32 cellular contexts compared by ENCODE assay signal in genomic region chr17:77742579-77742978, GRCh38.
"Had no signal": no experiment of that assay in that cellular context is flagged by ENCODE, and none has a peak within 500 bp of the region (broad histone marks: within the 10 kb centered on the region; RNA-seq: fewer than 3 reads in every experiment).

No MANE protein-coding gene starts in this region.

- H3K4me1 ChIP-seq: right lobe of liver had no signal

- DNase-seq: activated CD4-positive, alpha-beta memory T cell treated with anti-CD3 and anti-CD28 coated beads for 36 hours; activated CD4-positive, alpha-beta T cell treated with anti-CD3 and anti-CD28 coated beads, Interleukin-2, amount 10 ng/mL, durations not matched to agents 24 days and 14 days; activated CD4-positive, CD25-positive, alpha-beta regulatory T cell treated with anti-CD3 and anti-CD28 coated beads, Interleukin-2, amount 50 U/mL, for 72 hours; activated CD8-positive, alpha-beta memory T cell treated with anti-CD3 and anti-CD28 coated beads, Interleukin-2, amount 50 U/mL, for 4 hours; activated effector memory CD4-positive, alpha-beta T cell treated with anti-CD3 and anti-CD28 coated beads, Interleukin-2, amount 50 U/mL, for 16 hours; activated naive CD4-positive, alpha-beta T cell treated with anti-CD3 and anti-CD28 coated beads for 36 hours; activated T-cell treated with anti-CD3 and anti-CD28 coated beads, Interleukin-2, amount 50 U/mL, for 1 hour; amniotic stem cell; brain microvascular endothelial cell; effector memory CD8-positive, alpha-beta T cell; immature natural killer cell; kidney; mucosa of descending colon; stimulated activated CD4-positive, alpha-beta T cell treated with anti-CD3 and anti-CD28 coated beads, Interleukin-4, amount 100 ng/mL, for 4 hours; stimulated activated CD8-positive, alpha-beta memory T cell treated with anti-CD3 and anti-CD28 coated beads, Interleukin-4, amount 100 ng/mL, for 48 hours; stomach; T-helper 17 cell; T1000; WERI-Rb-1 had no signal

- ATAC-seq: effector memory CD8-positive, alpha-beta T cell; gastroesophageal sphincter; left colon; mucosa of descending colon; natural killer cell treated with Interleukin-12 subunit alpha and Interleukin-12 subunit beta and Interleukin-15 and Interleukin-18, amount 100 ng/mL, for 72 hours; right lobe of liver; stimulated activated memory B cell treated with anti-CD40 and anti-IgM and Interleukin-4, amounts not matched to agents 10 μg/mL and 1 μg/mL and 100 μg/mL, for 72 hours; T-helper 17 cell had no signal

- H3K27me3 ChIP-seq: brain microvascular endothelial cell, dorsolateral prefrontal cortex, gastroesophageal sphincter, hepatocyte, neutrophil, right lobe of liver, stomach, tibial artery had no signal

- H3K4me3 ChIP-seq: coronary artery, dorsolateral prefrontal cortex, gastroesophageal sphincter, hepatocyte, mucosa of descending colon, right lobe of liver, skin epidermis, stomach, tibial artery had no signal

- H3K4me1 Mint-ChIP-seq: activated CD4-positive, alpha-beta T cell treated with anti-CD3 and anti-CD28 coated beads, Interleukin-2, amount 10 ng/mL, durations not matched to agents 24 days and 14 days; immature natural killer cell; stimulated activated memory B cell treated with anti-CD40 and anti-IgM and Interleukin-4, amounts not matched to agents 10 μg/mL and 1 μg/mL and 100 μg/mL, for 72 hours had no signal

- H3K9me3 Mint-ChIP-seq: activated naive CD4-positive, alpha-beta T cell treated with anti-CD3 and anti-CD28 coated beads for 36 hours; activated T-helper 1 cell treated with anti-CD3 and anti-CD28 coated beads, Interleukin-12 subunit alpha, Interleukin-12 subunit beta, Interleukin-2, Interleukin-4 antibody, amounts not matched to agents 30 ng/mL and 10 ng/mL and 1 ng/mL, durations not matched to agents 14 hours and 24 hours and 36 hours; effector memory CD8-positive, alpha-beta T cell; immature natural killer cell; natural killer cell treated with Interleukin-12 subunit alpha and Interleukin-12 subunit beta and Interleukin-15 and Interleukin-18, amount 100 ng/mL, for 72 hours had no signal

- H3K36me3 Mint-ChIP-seq: activated CD4-positive, alpha-beta memory T cell treated with anti-CD3 and anti-CD28 coated beads for 36 hours; immature natural killer cell; natural killer cell treated with Interleukin-12 subunit alpha and Interleukin-12 subunit beta and Interleukin-15 and Interleukin-18, amount 100 ng/mL, for 72 hours; stimulated activated memory B cell treated with anti-CD40 and anti-IgM and Interleukin-4, amounts not matched to agents 10 μg/mL and 1 μg/mL and 100 μg/mL, for 72 hours had no signal

- H3K9me3 ChIP-seq: gastroesophageal sphincter, neutrophil, right lobe of liver, tibial artery had no signal

- H3K27ac Mint-ChIP-seq: activated CD4-positive, alpha-beta memory T cell treated with anti-CD3 and anti-CD28 coated beads for 36 hours; activated CD4-positive, alpha-beta T cell treated with anti-CD3 and anti-CD28 coated beads, Interleukin-2, amount 10 ng/mL, durations not matched to agents 24 days and 14 days; activated naive CD4-positive, alpha-beta T cell treated with anti-CD3 and anti-CD28 coated beads for 36 hours; activated T-helper 1 cell treated with anti-CD3 and anti-CD28 coated beads, Interleukin-12 subunit alpha, Interleukin-12 subunit beta, Interleukin-2, Interleukin-4 antibody, amounts not matched to agents 30 ng/mL and 10 ng/mL and 1 ng/mL, durations not matched to agents 14 hours and 24 hours and 36 hours; effector memory CD8-positive, alpha-beta T cell; memory B cell; natural killer cell treated with Interleukin-12 subunit alpha and Interleukin-12 subunit beta and Interleukin-15 and Interleukin-18, amount 100 ng/mL, for 72 hours; stimulated activated memory B cell treated with anti-CD40 and anti-IgM and Interleukin-4, amounts not matched to agents 10 μg/mL and 1 μg/mL and 100 μg/mL, for 72 hours; T-helper 17 cell had no signal

- H3K4me2 ChIP-seq: hepatocyte had no signal

- H3K27ac ChIP-seq: brain microvascular endothelial cell, coronary artery, dorsolateral prefrontal cortex, gastroesophageal sphincter, hepatocyte, neutrophil, right lobe of liver, skin epidermis, stomach, tibial artery, WERI-Rb-1 had no signal

- H3K79me2 ChIP-seq: hepatocyte had no signal

- H3K4me3 Mint-ChIP-seq: activated CD4-positive, alpha-beta memory T cell treated with anti-CD3 and anti-CD28 coated beads for 36 hours; activated CD4-positive, alpha-beta T cell treated with anti-CD3 and anti-CD28 coated beads, Interleukin-2, amount 10 ng/mL, durations not matched to agents 24 days and 14 days; activated naive CD4-positive, alpha-beta T cell treated with anti-CD3 and anti-CD28 coated beads for 36 hours; activated T-helper 1 cell treated with anti-CD3 and anti-CD28 coated beads, Interleukin-12 subunit alpha, Interleukin-12 subunit beta, Interleukin-2, Interleukin-4 antibody, amounts not matched to agents 30 ng/mL and 10 ng/mL and 1 ng/mL, durations not matched to agents 14 hours and 24 hours and 36 hours; effector memory CD8-positive, alpha-beta T cell; immature natural killer cell; memory B cell; natural killer cell treated with Interleukin-12 subunit alpha and Interleukin-12 subunit beta and Interleukin-15 and Interleukin-18, amount 100 ng/mL, for 72 hours; stimulated activated memory B cell treated with anti-CD40 and anti-IgM and Interleukin-4, amounts not matched to agents 10 μg/mL and 1 μg/mL and 100 μg/mL, for 72 hours; T-helper 17 cell had no signal

- H2AFZ ChIP-seq: hepatocyte had no signal

- H3K36me3 ChIP-seq: brain microvascular endothelial cell, gastroesophageal sphincter, neutrophil, right lobe of liver, stomach, tibial artery, WERI-Rb-1 had no signal
